In the genomic region with DNA sequence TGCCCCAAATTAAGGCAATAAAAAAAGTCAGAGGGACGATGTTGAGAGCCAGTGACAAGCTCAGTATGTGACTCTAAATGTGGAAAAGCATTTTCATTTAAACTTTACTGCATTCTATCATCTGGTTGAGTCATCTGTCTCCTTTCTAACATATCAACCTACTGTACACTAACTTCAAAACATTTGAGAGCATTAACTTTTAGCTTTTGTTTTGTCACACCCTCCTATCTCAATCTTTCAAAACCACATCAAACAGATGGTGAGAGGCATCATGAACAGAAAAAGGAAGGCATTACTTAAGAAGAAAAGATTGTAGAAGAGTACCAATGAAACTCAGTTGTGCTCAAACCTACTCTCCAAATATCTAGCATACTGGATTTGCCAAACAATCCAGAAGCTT, we compare ENCODE assay signal across 11 cellular contexts. TPM values are rescaled to one million over a fixed set of nuclear protein-coding genes. Genes with fewer than 3 reads are reported as not detected.
A peak's percentile ranks its signal among the peaks of the same experiment; 100 is the strongest.
DNase-seq lines count a peak whose midpoint lies in the region; ATAC-seq and TF ChIP-seq lines count a peak whose summit lies in the region.
"Had no signal": no experiment of that assay in that cellular context is flagged by ENCODE, and none has a peak within 500 bp of the region (broad histone marks: within the 10 kb centered on the region; RNA-seq: fewer than 3 reads in every experiment).

No MANE protein-coding gene starts in this region.

- peaks cover 54% of the 10 kb centered on the region for H3K4me1 Mint-ChIP-seq in activated CD4-positive, alpha-beta T cell treated with anti-CD3 and anti-CD28 coated beads for 36 hours
- H3K4me1 Mint-ChIP-seq in activated naive CD8-positive, alpha-beta T cell treated with anti-CD3 and anti-CD28 coated beads, Interleukin-2, amount 10 ng/mL, durations not matched to agents 7 days and 5 days: peaks cover 37% of the 10 kb centered on the region
- H3K4me1 Mint-ChIP-seq in naive thymus-derived CD8-positive, alpha-beta T cell: peaks cover 29 to 62% (median 58%) of the 10 kb centered on the region in 4 donors
- H3K4me1 Mint-ChIP-seq in Caco-2 (ENCODE audit: low read depth, unreplicated experiment): peaks cover 21% of the 10 kb centered on the region

- no peak overlapping the region for H3K27ac Mint-ChIP-seq in activated CD4-positive, alpha-beta T cell treated with anti-CD3 and anti-CD28 coated beads for 36 hours
- peak overlapping the region; percentile 71 for H3K27ac Mint-ChIP-seq in activated naive CD8-positive, alpha-beta T cell treated with anti-CD3 and anti-CD28 coated beads, Interleukin-2, amount 10 ng/mL, durations not matched to agents 7 days and 5 days
- H3K27ac Mint-ChIP-seq in naive thymus-derived CD8-positive, alpha-beta T cell: peak overlapping the region in 6 of 10 donors; percentile 32 to 74 (median 65)
- H3K27ac Mint-ChIP-seq in Caco-2 (ENCODE audit: unreplicated experiment): no peak overlapping the region

- no peak for DNase-seq in activated CD4-positive, alpha-beta T cell treated with anti-CD3 and anti-CD28 coated beads for 36 hours
- no peak for DNase-seq in activated CD4-positive, alpha-beta T cell treated with anti-CD3 and anti-CD28 coated beads, Interleukin-2, amount 50 U/mL, for 4 hours
- peak; percentile 81 for DNase-seq in Jurkat, Clone E6-1 (ENCODE audit: low read depth, low spot score)
- DNase-seq in activated naive CD8-positive, alpha-beta T cell treated with anti-CD3 and anti-CD28 coated beads, Interleukin-2, amount 10 ng/mL, durations not matched to agents 7 days and 5 days: no peak
- peak in 3 of 10 donors; percentile 42 to 47 (median 46) for DNase-seq in naive thymus-derived CD8-positive, alpha-beta T cell
- DNase-seq in NCI-H2227 treated with DMSO at 0.1 percent for 48 hours (lab: John Stamatoyannopoulos, UW): no peak
- no peak for DNase-seq in Caco-2
- DNase-seq in mesenteric fat pad (ENCODE audit: low spot score): no peak
- DNase-seq: ACHN, amygdala had no signal

- H3K27me3 Mint-ChIP-seq in activated CD4-positive, alpha-beta T cell treated with anti-CD3 and anti-CD28 coated beads for 36 hours: no peaks in the 10 kb centered on the region
- no peaks in the 10 kb centered on the region for H3K27me3 Mint-ChIP-seq in activated naive CD8-positive, alpha-beta T cell treated with anti-CD3 and anti-CD28 coated beads, Interleukin-2, amount 10 ng/mL, durations not matched to agents 7 days and 5 days
- H3K27me3 Mint-ChIP-seq in naive thymus-derived CD8-positive, alpha-beta T cell: no peaks in the 10 kb centered on the region
- no peaks in the 10 kb centered on the region for H3K27me3 Mint-ChIP-seq in Caco-2 (ENCODE audit: insufficient read depth, unreplicated experiment)

- no peaks in the 10 kb centered on the region for H3K9me3 Mint-ChIP-seq in activated CD4-positive, alpha-beta T cell treated with anti-CD3 and anti-CD28 coated beads for 36 hours (ENCODE audit: low read depth)
- peaks cover 7% of the 10 kb centered on the region for H3K9me3 Mint-ChIP-seq in activated naive CD8-positive, alpha-beta T cell treated with anti-CD3 and anti-CD28 coated beads, Interleukin-2, amount 10 ng/mL, durations not matched to agents 7 days and 5 days
- peaks cover 0 to 9% (median 3%) of the 10 kb centered on the region in 9 donors for H3K9me3 Mint-ChIP-seq in naive thymus-derived CD8-positive, alpha-beta T cell
- peaks cover 22% of the 10 kb centered on the region for H3K9me3 Mint-ChIP-seq in Caco-2 (ENCODE audit: unreplicated experiment)

- POLR2A ChIA-PET in activated CD4-positive, alpha-beta T cell treated with anti-CD3 and anti-CD28 coated beads for 36 hours (lab: Charles Lee): interaction anchor here (0.6 to 1.2 kb wide), 7 partner anchors 8 to 1040 kb away, joined by 3 to 5 read pairs (median 3); a partner anchor contains a TSS
- POLR2A ChIA-PET in activated naive CD8-positive, alpha-beta T cell treated with anti-CD3 and anti-CD28 coated beads, Interleukin-2, amount 10 ng/mL, durations not matched to agents 7 days and 5 days (lab: Charles Lee): interaction anchor here (1.1 kb wide), 1 partner anchor 249 kb away, joined by 3 read pairs; no protein-coding TSS in a partner anchor
- POLR2A ChIA-PET in naive thymus-derived CD8-positive, alpha-beta T cell (lab: Charles Lee): no interaction called here
- POLR2A ChIA-PET in Caco-2 (lab: Charles Lee): interaction anchor here (0.6 kb wide), 1 partner anchor 803 kb away, joined by 3 read pairs; no protein-coding TSS in a partner anchor

- peak; percentile 50 for ATAC-seq in activated CD4-positive, alpha-beta T cell treated with anti-CD3 and anti-CD28 coated beads for 36 hours
- peak; percentile 13 for ATAC-seq in activated naive CD8-positive, alpha-beta T cell treated with anti-CD3 and anti-CD28 coated beads, Interleukin-2, amount 10 ng/mL, durations not matched to agents 7 days and 5 days (ENCODE audit: low read depth)
- ATAC-seq in naive thymus-derived CD8-positive, alpha-beta T cell: no peak
- ATAC-seq: Panc1 had no signal

- no peaks in the 10 kb centered on the region for H3K27me3 ChIP-seq in Caco-2 (replicated peaks; ENCODE audit: control insufficient read depth, insufficient read depth, low read length)

- peaks cover 5% of the 10 kb centered on the region; the same call in 1 of the 2 replicates for H3K9me3 ChIP-seq in Caco-2

- CTCF ChIA-PET in activated CD4-positive, alpha-beta T cell treated with anti-CD3 and anti-CD28 coated beads for 36 hours (lab: Charles Lee): interaction anchor here (0.9 to 1.1 kb wide), 2 partner anchors 16 to 73 kb away, joined by 3 to 8 read pairs; no protein-coding TSS in a partner anchor
- CTCF ChIA-PET in Caco-2 (lab: Charles Lee): no interaction called here

- peak overlapping the region; percentile 7 for H3K4me3 Mint-ChIP-seq in activated CD4-positive, alpha-beta T cell treated with anti-CD3 and anti-CD28 coated beads for 36 hours
- peak overlapping the region; percentile 57 for H3K4me3 Mint-ChIP-seq in activated naive CD8-positive, alpha-beta T cell treated with anti-CD3 and anti-CD28 coated beads, Interleukin-2, amount 10 ng/mL, durations not matched to agents 7 days and 5 days
- H3K4me3 Mint-ChIP-seq in naive thymus-derived CD8-positive, alpha-beta T cell: peak overlapping the region in 7 of 10 donors; percentile 26 to 69 (median 56)
- H3K4me3 Mint-ChIP-seq in Caco-2 (ENCODE audit: unreplicated experiment): no peak overlapping the region

- peaks cover 1% of the 10 kb centered on the region; the same call in 1 of the 2 replicates for H3K36me3 ChIP-seq in Caco-2 (ENCODE audit: control insufficient read depth, insufficient read depth, low read length)

- H3K4me1 ChIP-seq in Caco-2: peaks cover 8% of the 10 kb centered on the region

- intact Hi-C loops in activated CD4-positive, alpha-beta T cell treated with anti-CD3 and anti-CD28 coated beads for 36 hours (cut with DNase I, micrococcal nuclease): loop anchor here (2.0 to 10.0 kb wide), 6 partner anchors 250 to 1050 kb away; a partner anchor contains a TSS
- intact Hi-C loops in Caco-2 (cut with micrococcal nuclease; ENCODE audit: unreplicated experiment): no loop called here

- no peak overlapping the region for H3K4me3 ChIP-seq in Jurkat, Clone E6-1 (ENCODE audit: low read length)
- no peak overlapping the region for H3K4me3 ChIP-seq in Caco-2 (ENCODE audit: low read depth, low read length)

- peaks cover 62% of the 10 kb centered on the region for H3K36me3 Mint-ChIP-seq in activated CD4-positive, alpha-beta T cell treated with anti-CD3 and anti-CD28 coated beads for 36 hours (ENCODE audit: low read depth)
- H3K36me3 Mint-ChIP-seq in activated naive CD8-positive, alpha-beta T cell treated with anti-CD3 and anti-CD28 coated beads, Interleukin-2, amount 10 ng/mL, durations not matched to agents 7 days and 5 days: peaks cover 52% of the 10 kb centered on the region
- peaks cover 2 to 42% (median 15%) of the 10 kb centered on the region in 3 donors for H3K36me3 Mint-ChIP-seq in naive thymus-derived CD8-positive, alpha-beta T cell
- H3K36me3 Mint-ChIP-seq in Caco-2 (ENCODE audit: insufficient read depth, unreplicated experiment): peaks cover 15% of the 10 kb centered on the region

- BruUV-seq in Caco-2 (replicated peaks; lab: Mats Ljungman, UMichigan): no TSS peak

- TF ChIP-seq CTCF in Caco-2 (IDR thresholded peaks at IDR 0.05; ENCODE audit: insufficient read depth in 1 of 2, low read depth in 1 of 2, low read length in 1 of 2, severe bottlenecking in 1 of 2, unreplicated experiment in 1 of 2): no peak

RNA-seq across cellular contexts. Expression of a gene that starts 4.8 kb away (rescaled TPM):
- 10 to 100 TPM; 20.7 to 22.2 TPM for total RNA-seq in activated CD4-positive, alpha-beta T cell treated with anti-CD3 and anti-CD28 coated beads for 36 hours
- 16.3 TPM for polyA plus RNA-seq in Jurkat, Clone E6-1 (2012; ENCODE audit: insufficient read depth, insufficient read length)
- total RNA-seq in activated naive CD8-positive, alpha-beta T cell treated with anti-CD3 and anti-CD28 coated beads, Interleukin-2, amount 10 ng/mL, durations not matched to agents 7 days and 5 days: 10 to 100 TPM; 21.5 to 22.8 TPM
- total RNA-seq in naive thymus-derived CD8-positive, alpha-beta T cell: 10 to 100 TPM; 19.8 to 20.3 TPM
- 1 to 10 TPM; 8.1 to 8.7 (median 8.5) TPM for polyA plus RNA-seq in naive thymus-derived CD8-positive, alpha-beta T cell
- total RNA-seq in Caco-2 (2022): 19.8 and 20.5 TPM in 2 replicates
- total RNA-seq in mesenteric fat pad: 26.2 TPM

RNA-seq across cellular contexts. Expression of a gene that starts 59.3 kb away (rescaled TPM):
- under 1 TPM in 1 of 2 experiments, not detected in 1; 0.11 TPM for total RNA-seq in activated CD4-positive, alpha-beta T cell treated with anti-CD3 and anti-CD28 coated beads for 36 hours
- not detected for polyA plus RNA-seq in Jurkat, Clone E6-1 (2012; ENCODE audit: insufficient read depth, insufficient read length)
- total RNA-seq in activated naive CD8-positive, alpha-beta T cell treated with anti-CD3 and anti-CD28 coated beads, Interleukin-2, amount 10 ng/mL, durations not matched to agents 7 days and 5 days: not detected
- not detected for total RNA-seq in naive thymus-derived CD8-positive, alpha-beta T cell
- not detected for polyA plus RNA-seq in naive thymus-derived CD8-positive, alpha-beta T cell
- total RNA-seq in Caco-2 (2022) (1.7 and 3.1 TPM in 2 replicates), mesenteric fat pad (0.42 TPM)

Comparison
In these comparisons a context has a peak if more than half of its experiments do, and no peak if none do; other contexts are left out.
1. ATAC-seq: peak in activated CD4-positive, alpha-beta T cell treated with anti-CD3 and anti-CD28 coated beads for 36 hours (single experiment) and activated naive CD8-positive, alpha-beta T cell treated with anti-CD3 and anti-CD28 coated beads, Interleukin-2, amount 10 ng/mL, durations not matched to agents 7 days and 5 days (single experiment); none in naive thymus-derived CD8-positive, alpha-beta T cell (0 of 2).
2. H3K27ac Mint-ChIP-seq: peak in activated naive CD8-positive, alpha-beta T cell treated with anti-CD3 and anti-CD28 coated beads, Interleukin-2, amount 10 ng/mL, durations not matched to agents 7 days and 5 days (single experiment) and naive thymus-derived CD8-positive, alpha-beta T cell (6 of 10); none in activated CD4-positive, alpha-beta T cell treated with anti-CD3 and anti-CD28 coated beads for 36 hours (single experiment) and Caco-2 (single experiment).